In the genomic region with DNA sequence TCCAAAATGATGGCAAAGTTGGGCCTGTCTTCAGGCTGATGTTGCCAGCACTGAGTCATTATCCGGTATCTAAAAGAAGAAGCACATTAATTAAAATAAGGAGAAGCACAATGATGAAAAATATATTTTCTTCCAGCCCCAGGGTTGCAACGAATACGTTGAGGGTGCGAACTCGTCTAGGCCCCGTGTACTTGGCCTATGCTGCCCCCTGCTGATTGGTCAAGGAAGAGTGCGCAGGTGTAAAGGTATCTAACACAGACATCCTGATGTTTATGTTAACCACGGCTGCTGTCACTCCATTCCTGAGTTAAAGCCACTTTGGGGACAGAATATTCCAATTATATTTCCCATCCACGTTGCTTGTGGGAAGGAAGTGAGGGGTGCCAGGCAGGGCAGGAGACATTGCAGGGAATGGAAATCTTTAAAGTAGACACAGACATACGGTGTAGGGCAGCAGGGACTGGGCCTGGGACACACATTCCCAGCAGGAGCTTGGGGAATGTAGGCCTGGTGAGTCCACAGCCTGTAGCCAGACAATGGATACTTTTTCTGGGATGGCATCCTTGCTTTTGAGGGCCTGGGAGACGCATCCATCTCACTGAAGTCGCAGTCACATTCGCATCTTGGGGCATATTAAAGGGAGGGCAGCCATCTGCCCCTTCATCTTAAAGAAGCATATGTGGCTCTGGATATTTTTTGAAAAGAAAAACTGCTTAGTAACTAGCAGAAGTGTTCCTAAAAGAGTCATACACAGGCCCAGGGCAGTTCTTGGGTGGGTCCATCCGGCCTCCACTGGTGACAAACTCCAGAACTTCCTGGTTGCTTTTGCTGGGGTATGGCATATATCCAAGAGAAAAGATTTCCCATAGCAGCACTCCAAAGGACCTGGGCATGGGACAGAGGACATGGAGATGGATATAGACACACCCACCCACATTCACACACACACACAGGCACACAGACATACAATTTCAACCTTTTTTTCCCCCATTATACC, we compare ENCODE assay signal across 8 cellular contexts.
DNase-seq lines count a peak whose midpoint lies in the region; ATAC-seq and TF ChIP-seq lines count a peak whose summit lies in the region.

No MANE protein-coding gene starts in this region.

- H3K9me3 ChIP-seq in naive thymus-derived CD4-positive, alpha-beta T cell (ENCODE audit: control insufficient read depth in 2 of 3, low read length in 3 of 3): no peaks in the 10 kb centered on the region

- peaks cover 0 to 9% (median 5%) of the 10 kb centered on the region in 7 donors for H3K4me1 Mint-ChIP-seq in naive thymus-derived CD4-positive, alpha-beta T cell
- no peaks in the 10 kb centered on the region for H3K4me1 Mint-ChIP-seq in stimulated activated naive B cell treated with anti-CD40 and anti-IgM and Interleukin-4, amounts not matched to agents 10 μg/mL and 1 μg/mL and 100 μg/mL, for 72 hours

- peaks cover 0 to 22% (median 1%) of the 10 kb centered on the region in 5 donors for H3K36me3 Mint-ChIP-seq in naive thymus-derived CD4-positive, alpha-beta T cell
- no peaks in the 10 kb centered on the region for H3K36me3 Mint-ChIP-seq in stimulated activated naive B cell treated with anti-CD40 and anti-IgM and Interleukin-4, amounts not matched to agents 10 μg/mL and 1 μg/mL and 100 μg/mL, for 72 hours

- TF ChIP-seq CTCF in epithelial cell of proximal tubule (conservative IDR thresholded peaks at IDR 0.05; ENCODE audit: low read depth, low read length): peak; percentile 87

- no peaks in the 10 kb centered on the region for H3K9me3 Mint-ChIP-seq in naive thymus-derived CD4-positive, alpha-beta T cell
- no peaks in the 10 kb centered on the region for H3K9me3 Mint-ChIP-seq in stimulated activated naive B cell treated with anti-CD40 and anti-IgM and Interleukin-4, amounts not matched to agents 10 μg/mL and 1 μg/mL and 100 μg/mL, for 72 hours

- ATAC-seq in naive thymus-derived CD4-positive, alpha-beta T cell: peak; percentile 96
- peak; percentile 94 to 95 for ATAC-seq in stimulated activated naive B cell treated with anti-CD40 and anti-IgM and Interleukin-4, amounts not matched to agents 10 μg/mL and 1 μg/mL and 100 μg/mL, for 72 hours (replicated peaks)
- no peak for ATAC-seq in GM18502 (IDR thresholded peaks at IDR 0.05; ENCODE audit: poor library complexity, unreplicated experiment)

- H3K4me1 ChIP-seq in naive thymus-derived CD4-positive, alpha-beta T cell (ENCODE audit: control insufficient read depth in 2 of 2, insufficient read depth in 2 of 2, low read length in 2 of 2): no peaks in the 10 kb centered on the region

- H3K4me3 Mint-ChIP-seq in naive thymus-derived CD4-positive, alpha-beta T cell: no peak overlapping the region
- H3K4me3 Mint-ChIP-seq in stimulated activated naive B cell treated with anti-CD40 and anti-IgM and Interleukin-4, amounts not matched to agents 10 μg/mL and 1 μg/mL and 100 μg/mL, for 72 hours: no peak overlapping the region

- no peak overlapping the region for H3K4me3 ChIP-seq in epithelial cell of proximal tubule (ENCODE audit: low read depth, low read length)
- no peak overlapping the region for H3K4me3 ChIP-seq in naive thymus-derived CD4-positive, alpha-beta T cell (ENCODE audit: low read length)

- H3K36me3 ChIP-seq in naive thymus-derived CD4-positive, alpha-beta T cell (ENCODE audit: control insufficient read depth in 2 of 3, insufficient read depth in 3 of 3, low read length in 3 of 3): peaks cover 0 to 1% (median 0%) of the 10 kb centered on the region in 3 experiments

- intact Hi-C loops in naive thymus-derived CD4-positive, alpha-beta T cell (cut with micrococcal nuclease): loop anchor here (1.0 to 5.0 kb wide), 5 partner anchors 182 to 630 kb away; no protein-coding TSS in a partner anchor

- POLR2A ChIA-PET in naive thymus-derived CD4-positive, alpha-beta T cell (lab: Charles Lee): no interaction called here

- no peak overlapping the region for H3K27ac ChIP-seq in naive thymus-derived CD4-positive, alpha-beta T cell (ENCODE audit: low read depth, low read length)

- H3K27ac Mint-ChIP-seq in naive thymus-derived CD4-positive, alpha-beta T cell: peak overlapping the region in 1 of 9 donors; percentile 67
- no peak overlapping the region for H3K27ac Mint-ChIP-seq in stimulated activated naive B cell treated with anti-CD40 and anti-IgM and Interleukin-4, amounts not matched to agents 10 μg/mL and 1 μg/mL and 100 μg/mL, for 72 hours

- H3K27me3 ChIP-seq in naive thymus-derived CD4-positive, alpha-beta T cell (ENCODE audit: control insufficient read depth in 2 of 2, insufficient read depth in 2 of 2, low read length in 2 of 2): no peaks in the 10 kb centered on the region

- H3K27me3 Mint-ChIP-seq in naive thymus-derived CD4-positive, alpha-beta T cell: no peaks in the 10 kb centered on the region
- H3K27me3 Mint-ChIP-seq in stimulated activated naive B cell treated with anti-CD40 and anti-IgM and Interleukin-4, amounts not matched to agents 10 μg/mL and 1 μg/mL and 100 μg/mL, for 72 hours: no peaks in the 10 kb centered on the region

- peak; percentile 66 for DNase-seq in ELF-1 (ENCODE audit: low read depth, low spot score)
- DNase-seq in HK-2 (ENCODE audit: unreplicated experiment): peak; percentile 70
- DNase-seq in NOMO-1 (lab: John Stamatoyannopoulos, UW; ENCODE audit: unreplicated experiment in 2 of 2): peak; percentile 16 to 49
- peak; percentile 54 for DNase-seq in activated CD8-positive, alpha-beta memory T cell treated with anti-CD3 and anti-CD28 coated beads, Interleukin-2, amount 50 U/mL, for 1 hour (ENCODE audit: extremely low read depth)
- DNase-seq in epithelial cell of proximal tubule (ENCODE audit: low read depth): no peak
- DNase-seq in naive thymus-derived CD4-positive, alpha-beta T cell: peak; percentile 46 to 86 (median 73)
- DNase-seq in stimulated activated naive B cell treated with anti-CD40 and anti-IgM and Interleukin-4, amounts not matched to agents 10 μg/mL and 1 μg/mL and 100 μg/mL, for 72 hours: peak; percentile 55

- CTCF ChIA-PET in naive thymus-derived CD4-positive, alpha-beta T cell (lab: Charles Lee): interaction anchor here (0.6 to 1.5 kb wide), 4 partner anchors 236 to 378 kb away, joined by 3 to 5 read pairs (median 3); no protein-coding TSS in a partner anchor
